17 cellular contexts compared by ENCODE assay signal in genomic region chr4:142365386-142365785, GRCh38.
DNase-seq lines count a peak whose midpoint lies in the region; ATAC-seq, FAIRE-seq and TF ChIP-seq lines count a peak whose summit lies in the region.
"Had no signal": no experiment of that assay in that cellular context is flagged by ENCODE, and none has a peak within 500 bp of the region (broad histone marks: within the 10 kb centered on the region; RNA-seq: fewer than 3 reads in every experiment).

No MANE protein-coding gene starts in this region.

- H3K79me2 ChIP-seq in keratinocyte (ENCODE audit: control insufficient read depth, insufficient read depth, low read length) = peaks cover 93% of the 10 kb centered on the region

- dilution Hi-C loops in keratinocyte (cut with MboI; ENCODE audit: extremely low pct_ligation_motif_present, low sequenced_read_pairs) = no loop called here

- H3K9me3 Mint-ChIP-seq in CD8-positive, alpha-beta T cell = peaks cover 3% of the 10 kb centered on the region
- H3K9me3 Mint-ChIP-seq in activated T-helper 2 cell treated with anti-CD3 and anti-CD28 coated beads, Interferon-gamma antibody, Interleukin-2, Interleukin-4, amounts not matched to agents 10 μg/mL and 5 μg/mL and 100 μg/mL, durations not matched to agents 14 hours and 24 hours and 36 hours = peaks cover 14% of the 10 kb centered on the region

- POLR2A ChIA-PET in CD8-positive, alpha-beta T cell (lab: Charles Lee) = no interaction called here

- peaks cover 64% of the 10 kb centered on the region for H3K4me1 Mint-ChIP-seq in CD8-positive, alpha-beta T cell (ENCODE audit: low read depth)
- H3K4me1 Mint-ChIP-seq in activated T-helper 2 cell treated with anti-CD3 and anti-CD28 coated beads, Interferon-gamma antibody, Interleukin-2, Interleukin-4, amounts not matched to agents 10 μg/mL and 5 μg/mL and 100 μg/mL, durations not matched to agents 14 hours and 24 hours and 36 hours (ENCODE audit: low read depth) = peaks cover 63% of the 10 kb centered on the region

- H3K9me3 ChIP-seq in CD8-positive, alpha-beta T cell (ENCODE audit: low read length) = no peaks in the 10 kb centered on the region
- H3K9me3 ChIP-seq in keratinocyte (ENCODE audit: control insufficient read depth, low read depth, low read length) (no peaks in the 10 kb centered on the region), colonic mucosa (no peaks in the 10 kb centered on the region)
- H3K9me3 ChIP-seq: BLaER1 treated with 17β-estradiol and CSF1 and Interleukin-3, amounts not matched to agents 10 nM and 100 nM; body of pancreas had no signal

- no peaks in the 10 kb centered on the region for H3K36me3 ChIP-seq in CD8-positive, alpha-beta T cell (ENCODE audit: insufficient read depth, low read length)
- H3K36me3 ChIP-seq in keratinocyte (ENCODE audit: control insufficient read depth in 2 of 2, extremely low read depth in 1 of 2, insufficient read depth in 2 of 2, low read length in 2 of 2) (no peaks in the 10 kb centered on the region), colonic mucosa (no peaks in the 10 kb centered on the region)
- H3K36me3 ChIP-seq: BLaER1 treated with 17β-estradiol and CSF1 and Interleukin-3, amounts not matched to agents 10 nM and 100 nM had no signal

- H3K4me3 ChIP-seq in AG10803 (ENCODE audit: low read length) (no peak overlapping the region), keratinocyte (ENCODE audit: control insufficient read depth in 2 of 3, extremely low read depth in 1 of 3, insufficient read depth in 2 of 3, low read depth in 1 of 3, low read length in 3 of 3) (no peak overlapping the region), colonic mucosa (no peak overlapping the region)
- no peak overlapping the region for H3K4me3 ChIP-seq in CD8-positive, alpha-beta T cell (ENCODE audit: low read depth, low read length)
- H3K4me3 ChIP-seq: BLaER1 treated with 17β-estradiol and CSF1 and Interleukin-3, amounts not matched to agents 10 nM and 100 nM; body of pancreas had no signal

- no peaks in the 10 kb centered on the region for H3K27me3 ChIP-seq in CD8-positive, alpha-beta T cell (ENCODE audit: insufficient read depth, low read length)
- H3K27me3 ChIP-seq in keratinocyte (ENCODE audit: control insufficient read depth, extremely low read depth, insufficient read depth, low read length) = no peaks in the 10 kb centered on the region
- no peaks in the 10 kb centered on the region for H3K27me3 ChIP-seq in colonic mucosa
- H3K27me3 ChIP-seq: BLaER1 treated with 17β-estradiol and CSF1 and Interleukin-3, amounts not matched to agents 10 nM and 100 nM; body of pancreas had no signal

- no peaks in the 10 kb centered on the region for H3K9me1 ChIP-seq in keratinocyte (ENCODE audit: control insufficient read depth, extremely low read depth, insufficient read depth, low read length)

- peak; percentile 29 for FAIRE-seq in keratinocyte (lab: Jason Lieb, UNC)
- FAIRE-seq: RCC 7860, TTC549 had no signal

- ATAC-seq in CD8-positive, alpha-beta T cell = no peak
- no peak for ATAC-seq in GM18498 (IDR thresholded peaks at IDR 0.05; ENCODE audit: unreplicated experiment)
- ATAC-seq: body of pancreas, sciatic nerve, SK-N-SH treated with all-trans-retinoic acid at 6 μM for 48 hours had no signal

- H3K9ac ChIP-seq in keratinocyte (ENCODE audit: control insufficient read depth, extremely low read depth, insufficient read depth, low read length) (no peak overlapping the region), colonic mucosa (ENCODE audit: low read depth in 2 of 2, low read length in 2 of 2) (no peak overlapping the region)
- H3K9ac ChIP-seq: BLaER1 treated with 17β-estradiol and CSF1 and Interleukin-3, amounts not matched to agents 10 nM and 100 nM had no signal

- CTCF ChIA-PET in CD8-positive, alpha-beta T cell (lab: Charles Lee) = interaction anchor here (1.0 to 1.4 kb wide), 3 partner anchors 74 to 481 kb away, joined by 3 read pairs; partner anchors contain the start of gene INPP4B

- DNase-seq in AG10803 (ENCODE audit: low read depth) (peak; percentile 72), keratinocyte (ENCODE audit: low read depth, low spot score) (no peak), NCI-H524 (lab: John Stamatoyannopoulos, UW) (no peak), colonic mucosa (no peak)
- DNase-seq in CD8-positive, alpha-beta T cell = no peak
- no peak for DNase-seq in activated T-helper 2 cell treated with anti-CD3 and anti-CD28 coated beads, Interferon-gamma antibody, Interleukin-2, Interleukin-4, amounts not matched to agents 10 μg/mL and 5 μg/mL and 100 μg/mL, durations not matched to agents 14 hours and 24 hours and 36 hours (ENCODE audit: low spot score)
- DNase-seq: activated CD4-positive, alpha-beta T cell treated with anti-CD3 and anti-CD28 coated beads, Interleukin-2, amount 50 U/mL, for 48 hours; activated effector memory CD4-positive, alpha-beta T cell treated with Interleukin-2 at 50 U/mL for 16 hours; body of pancreas; NCI-H748 treated with DMSO at 0.1 percent for 48 hours; stimulated activated CD4-positive, alpha-beta T cell treated with anti-CD3 and anti-CD28 coated beads, Interleukin-1b, Interleukin-23, amount 100 ng/mL, for 48 hours had no signal

- no peak overlapping the region for H3K4me2 ChIP-seq in keratinocyte (ENCODE audit: control insufficient read depth, extremely low read depth, insufficient read depth, low read depth, low read length)
- H3K4me2 ChIP-seq: BLaER1 treated with 17β-estradiol and CSF1 and Interleukin-3, amounts not matched to agents 10 nM and 100 nM had no signal

- no peak overlapping the region for H2AFZ ChIP-seq in keratinocyte (ENCODE audit: control insufficient read depth, low read length)

- peaks cover 23% of the 10 kb centered on the region for H3K36me3 Mint-ChIP-seq in CD8-positive, alpha-beta T cell
- peaks cover 62% of the 10 kb centered on the region for H3K36me3 Mint-ChIP-seq in activated T-helper 2 cell treated with anti-CD3 and anti-CD28 coated beads, Interferon-gamma antibody, Interleukin-2, Interleukin-4, amounts not matched to agents 10 μg/mL and 5 μg/mL and 100 μg/mL, durations not matched to agents 14 hours and 24 hours and 36 hours (ENCODE audit: low read depth)

- intact Hi-C loops in CD8-positive, alpha-beta T cell (cut with DNase I, micrococcal nuclease) = no loop called here
- intact Hi-C loops in activated T-helper 2 cell treated with anti-CD3 and anti-CD28 coated beads, Interferon-gamma antibody, Interleukin-2, Interleukin-4, amounts not matched to agents 10 μg/mL and 5 μg/mL and 100 μg/mL, durations not matched to agents 14 hours and 24 hours and 36 hours (cut with micrococcal nuclease) = no loop called here
- intact Hi-C loops in colonic mucosa (cut with DNase I) = no loop called here

- H3K27ac ChIP-seq in CD8-positive, alpha-beta T cell (ENCODE audit: low read depth, low read length) = no peak overlapping the region
- H3K27ac ChIP-seq in keratinocyte (ENCODE audit: control insufficient read depth, insufficient read depth, low read length) (no peak overlapping the region), colonic mucosa (no peak overlapping the region)
- H3K27ac ChIP-seq: BLaER1 treated with 17β-estradiol and CSF1 and Interleukin-3, amounts not matched to agents 10 nM and 100 nM; body of pancreas had no signal

- TF ChIP-seq CTCF in AG10803 (conservative IDR thresholded peaks at IDR 0.05; ENCODE audit: low read length) = no peak
- TF ChIP-seq CTCF in CD8-positive, alpha-beta T cell (IDR thresholded peaks at IDR 0.05) = no peak
- TF ChIP-seq CTCF in keratinocyte (optimal IDR thresholded peaks at IDR 0.05 in 1 of 3, IDR thresholded peaks at IDR 0.05 in 1 of 3, conservative IDR thresholded peaks at IDR 0.05 in 1 of 3; ENCODE audit: extremely low read depth in 1 of 3, insufficient read depth in 2 of 3, low read length in 3 of 3) = no peak
- no peak for TF ChIP-seq CTCF in colonic mucosa (IDR thresholded peaks at IDR 0.05)

- no peaks in the 10 kb centered on the region for H3K27me3 Mint-ChIP-seq in CD8-positive, alpha-beta T cell (ENCODE audit: low read depth)
- no peaks in the 10 kb centered on the region for H3K27me3 Mint-ChIP-seq in activated T-helper 2 cell treated with anti-CD3 and anti-CD28 coated beads, Interferon-gamma antibody, Interleukin-2, Interleukin-4, amounts not matched to agents 10 μg/mL and 5 μg/mL and 100 μg/mL, durations not matched to agents 14 hours and 24 hours and 36 hours (ENCODE audit: low read depth)

- H3K4me3 Mint-ChIP-seq in CD8-positive, alpha-beta T cell = no peak overlapping the region
- no peak overlapping the region for H3K4me3 Mint-ChIP-seq in activated T-helper 2 cell treated with anti-CD3 and anti-CD28 coated beads, Interferon-gamma antibody, Interleukin-2, Interleukin-4, amounts not matched to agents 10 μg/mL and 5 μg/mL and 100 μg/mL, durations not matched to agents 14 hours and 24 hours and 36 hours (ENCODE audit: low read depth)

- H4K20me1 ChIP-seq in keratinocyte (ENCODE audit: control insufficient read depth, extremely low read depth, insufficient read depth, low read length) = no peaks in the 10 kb centered on the region
- H4K20me1 ChIP-seq: BLaER1 treated with 17β-estradiol and CSF1 and Interleukin-3, amounts not matched to agents 10 nM and 100 nM had no signal

- peak overlapping the region; percentile 49 for H3K27ac Mint-ChIP-seq in CD8-positive, alpha-beta T cell
- peak overlapping the region; percentile 48 for H3K27ac Mint-ChIP-seq in activated T-helper 2 cell treated with anti-CD3 and anti-CD28 coated beads, Interferon-gamma antibody, Interleukin-2, Interleukin-4, amounts not matched to agents 10 μg/mL and 5 μg/mL and 100 μg/mL, durations not matched to agents 14 hours and 24 hours and 36 hours

- peaks cover 35% of the 10 kb centered on the region for H3K4me1 ChIP-seq in CD8-positive, alpha-beta T cell (ENCODE audit: insufficient read depth, low read length)
- H3K4me1 ChIP-seq in keratinocyte (ENCODE audit: control insufficient read depth, extremely low read depth, insufficient read depth, low read length) (peaks cover 35% of the 10 kb centered on the region), colonic mucosa (no peaks in the 10 kb centered on the region)
- H3K4me1 ChIP-seq: body of pancreas had no signal
